In the genomic region with DNA sequence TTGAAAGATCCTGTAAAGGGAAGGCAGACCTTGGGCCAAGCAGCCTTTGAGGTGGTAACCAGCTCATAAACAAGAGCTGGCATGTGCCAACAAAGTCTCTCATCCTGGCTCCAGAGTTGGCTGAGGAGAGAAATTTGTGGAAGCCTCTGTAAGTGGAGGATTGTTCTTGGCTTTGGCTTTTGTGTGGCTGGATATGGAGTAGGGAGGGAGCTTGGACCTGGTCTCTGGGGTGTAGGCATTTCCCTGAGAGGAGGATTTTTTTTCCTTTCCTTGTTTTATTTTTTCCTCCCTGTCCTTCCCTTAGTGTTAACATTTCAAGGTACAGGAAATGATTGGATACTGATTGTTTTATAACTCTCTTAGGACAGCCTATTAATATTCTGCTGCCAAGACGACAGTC, we compare ENCODE assay signal across 13 cellular contexts.
DNase-seq lines count a peak whose midpoint lies in the region; ATAC-seq and TF ChIP-seq lines count a peak whose summit lies in the region.
"Had no signal": no experiment of that assay in that cellular context is flagged by ENCODE, and none has a peak within 500 bp of the region (broad histone marks: within the 10 kb centered on the region; RNA-seq: fewer than 3 reads in every experiment).

No MANE protein-coding gene starts in this region.

- no peaks in the 10 kb centered on the region for H3K9me3 ChIP-seq in CD8-positive, alpha-beta T cell (ENCODE audit: low read length)
- H3K9me3 ChIP-seq in SJCRH30 (replicated peaks): no peaks in the 10 kb centered on the region
- no peaks in the 10 kb centered on the region for H3K9me3 ChIP-seq in gastroesophageal sphincter
- H3K9me3 ChIP-seq: sigmoid colon had no signal

- no peaks in the 10 kb centered on the region for H3K36me3 ChIP-seq in CD8-positive, alpha-beta T cell (ENCODE audit: insufficient read depth, low read length)
- no peaks in the 10 kb centered on the region for H3K36me3 ChIP-seq in SJCRH30
- H3K36me3 ChIP-seq in gastroesophageal sphincter: no peaks in the 10 kb centered on the region

- CTCF ChIA-PET in CD8-positive, alpha-beta T cell (lab: Charles Lee): interaction anchor here (0.8 kb wide), 1 partner anchor 16 kb away, joined by 3 read pairs; no protein-coding TSS in a partner anchor

- no peaks in the 10 kb centered on the region for H3K9me3 Mint-ChIP-seq in CD8-positive, alpha-beta T cell
- H3K9me3 Mint-ChIP-seq in progenitor cell of endocrine pancreas (ENCODE audit: low read depth): no peaks in the 10 kb centered on the region
- no peaks in the 10 kb centered on the region for H3K9me3 Mint-ChIP-seq in stimulated activated naive B cell treated with anti-CD40 and anti-IgM and Interleukin-4, amounts not matched to agents 10 μg/mL and 1 μg/mL and 100 μg/mL, for 72 hours
- H3K9me3 Mint-ChIP-seq: stimulated activated memory B cell treated with anti-CD40 and anti-IgM and Interleukin-4, amounts not matched to agents 10 μg/mL and 1 μg/mL and 100 μg/mL, for 72 hours had no signal

- no peak for TF ChIP-seq EP300 in gastroesophageal sphincter (IDR thresholded peaks at IDR 0.05)

- H3K27ac Mint-ChIP-seq in CD8-positive, alpha-beta T cell: peak overlapping the region; percentile 42
- peak overlapping the region; percentile 93 for H3K27ac Mint-ChIP-seq in progenitor cell of endocrine pancreas
- H3K27ac Mint-ChIP-seq in stimulated activated naive B cell treated with anti-CD40 and anti-IgM and Interleukin-4, amounts not matched to agents 10 μg/mL and 1 μg/mL and 100 μg/mL, for 72 hours: no peak overlapping the region

- H3K4me3 Mint-ChIP-seq in CD8-positive, alpha-beta T cell: no peak overlapping the region
- H3K4me3 Mint-ChIP-seq in progenitor cell of endocrine pancreas (ENCODE audit: low read depth): peak overlapping the region; percentile 20
- H3K4me3 Mint-ChIP-seq in stimulated activated naive B cell treated with anti-CD40 and anti-IgM and Interleukin-4, amounts not matched to agents 10 μg/mL and 1 μg/mL and 100 μg/mL, for 72 hours: no peak overlapping the region
- H3K4me3 Mint-ChIP-seq: stimulated activated memory B cell treated with anti-CD40 and anti-IgM and Interleukin-4, amounts not matched to agents 10 μg/mL and 1 μg/mL and 100 μg/mL, for 72 hours had no signal

- peaks cover 72% of the 10 kb centered on the region for H3K4me1 Mint-ChIP-seq in CD8-positive, alpha-beta T cell (ENCODE audit: low read depth)
- peaks cover 38% of the 10 kb centered on the region for H3K4me1 Mint-ChIP-seq in progenitor cell of endocrine pancreas (ENCODE audit: low read depth)
- H3K4me1 Mint-ChIP-seq in stimulated activated naive B cell treated with anti-CD40 and anti-IgM and Interleukin-4, amounts not matched to agents 10 μg/mL and 1 μg/mL and 100 μg/mL, for 72 hours: peaks cover 4 to 20% of the 10 kb centered on the region in 2 donors

- peaks cover 33% of the 10 kb centered on the region for H3K36me3 Mint-ChIP-seq in CD8-positive, alpha-beta T cell
- H3K36me3 Mint-ChIP-seq in progenitor cell of endocrine pancreas (ENCODE audit: insufficient read depth): peaks cover 9% of the 10 kb centered on the region
- peaks cover 6 to 19% of the 10 kb centered on the region in 2 donors for H3K36me3 Mint-ChIP-seq in stimulated activated naive B cell treated with anti-CD40 and anti-IgM and Interleukin-4, amounts not matched to agents 10 μg/mL and 1 μg/mL and 100 μg/mL, for 72 hours

- no peak overlapping the region for H3K27ac ChIP-seq in CD8-positive, alpha-beta T cell (ENCODE audit: low read depth, low read length)
- H3K27ac ChIP-seq in SJCRH30: peak overlapping the region; percentile 59
- H3K27ac ChIP-seq in gastroesophageal sphincter: peak overlapping the region in 3 of 4 donors; percentile 7 to 57 (median 21)

- DNase-seq in CD8-positive, alpha-beta T cell: no peak
- DNase-seq in SJCRH30 (peak; percentile 11 to 56), progenitor cell of endocrine pancreas (ENCODE audit: low spot score, unreplicated experiment) (no peak), NCI-H2029 treated with DMSO at 0.1 percent for 48 hours (lab: John Stamatoyannopoulos, UW) (no peak)
- DNase-seq in stimulated activated naive B cell treated with anti-CD40 and anti-IgM and Interleukin-4, amounts not matched to agents 10 μg/mL and 1 μg/mL and 100 μg/mL, for 72 hours: no peak
- DNase-seq: T-helper 2 cell had no signal

- intact Hi-C loops in CD8-positive, alpha-beta T cell (cut with DNase I, micrococcal nuclease): no loop called here

- H3K27me3 Mint-ChIP-seq in CD8-positive, alpha-beta T cell (ENCODE audit: low read depth): no peaks in the 10 kb centered on the region
- H3K27me3 Mint-ChIP-seq in progenitor cell of endocrine pancreas: no peaks in the 10 kb centered on the region
- H3K27me3 Mint-ChIP-seq in stimulated activated naive B cell treated with anti-CD40 and anti-IgM and Interleukin-4, amounts not matched to agents 10 μg/mL and 1 μg/mL and 100 μg/mL, for 72 hours: no peaks in the 10 kb centered on the region
- H3K27me3 Mint-ChIP-seq: stimulated activated memory B cell treated with anti-CD40 and anti-IgM and Interleukin-4, amounts not matched to agents 10 μg/mL and 1 μg/mL and 100 μg/mL, for 72 hours had no signal

- H3K4me1 ChIP-seq in CD8-positive, alpha-beta T cell (ENCODE audit: insufficient read depth, low read length): peaks cover 44% of the 10 kb centered on the region
- peaks cover 24% of the 10 kb centered on the region for H3K4me1 ChIP-seq in SJCRH30
- H3K4me1 ChIP-seq in gastroesophageal sphincter: peaks cover 14 to 54% (median 15%) of the 10 kb centered on the region in 3 donors

- POLR2A ChIA-PET in CD8-positive, alpha-beta T cell (lab: Charles Lee): no interaction called here

- no peak for TF ChIP-seq CTCF in CD8-positive, alpha-beta T cell (IDR thresholded peaks at IDR 0.05)
- no peak for TF ChIP-seq CTCF in gastroesophageal sphincter (IDR thresholded peaks at IDR 0.05)
- TF ChIP-seq CTCF in progenitor cell of endocrine pancreas (IDR thresholded peaks at IDR 0.05; ENCODE audit: unreplicated experiment): no peak

- no peak overlapping the region for H3K4me3 ChIP-seq in CD8-positive, alpha-beta T cell (ENCODE audit: low read depth, low read length)
- H3K4me3 ChIP-seq in SJCRH30 (peak overlapping the region; percentile 2; the same call in 1 of the 2 replicates), gastroesophageal sphincter (no peak overlapping the region)
- H3K4me3 ChIP-seq: BLaER1 treated with 17β-estradiol and CSF1 and Interleukin-3, amounts not matched to agents 10 nM and 100 nM; coronary artery; sigmoid colon had no signal

- H3K27me3 ChIP-seq in CD8-positive, alpha-beta T cell (ENCODE audit: insufficient read depth, low read length): no peaks in the 10 kb centered on the region
- no peaks in the 10 kb centered on the region for H3K27me3 ChIP-seq in SJCRH30
- no peaks in the 10 kb centered on the region for H3K27me3 ChIP-seq in gastroesophageal sphincter
- H3K27me3 ChIP-seq: BLaER1 treated with 17β-estradiol and CSF1 and Interleukin-3, amounts not matched to agents 10 nM and 100 nM; sigmoid colon had no signal

- TF ChIP-seq POLR2A in gastroesophageal sphincter (IDR thresholded peaks at IDR 0.05): no peak

- no peak for ATAC-seq in CD8-positive, alpha-beta T cell
- ATAC-seq in gastroesophageal sphincter (no peak), HG03354 (IDR thresholded peaks at IDR 0.05; ENCODE audit: poor library complexity, severe bottlenecking, unreplicated experiment) (no peak), HG03097 (IDR thresholded peaks at IDR 0.05; ENCODE audit: low FRiP score, unreplicated experiment) (no peak)
- ATAC-seq in stimulated activated naive B cell treated with anti-CD40 and anti-IgM and Interleukin-4, amounts not matched to agents 10 μg/mL and 1 μg/mL and 100 μg/mL, for 72 hours (replicated peaks): no peak
- ATAC-seq: stimulated activated memory B cell treated with anti-CD40 and anti-IgM and Interleukin-4, amounts not matched to agents 10 μg/mL and 1 μg/mL and 100 μg/mL, for 72 hours had no signal

- 17 to 56% methylated on average over 1 of the region's 1 CpG for WGBS in gastroesophageal sphincter (ENCODE audit: low coverage in 1 of 2), 2 donors

Comparison
In these comparisons a context has a peak if more than half of its experiments do, and no peak if none do; other contexts are left out.
1. DNase-seq: peak in SJCRH30 (2 of 2); none in CD8-positive, alpha-beta T cell (0 of 7), progenitor cell of endocrine pancreas (single experiment), stimulated activated naive B cell treated with anti-CD40 and anti-IgM and Interleukin-4, amounts not matched to agents 10 μg/mL and 1 μg/mL and 100 μg/mL, for 72 hours (single experiment) and NCI-H2029 treated with DMSO at 0.1 percent for 48 hours (single experiment).